Comparison of ENCODE assay signal across 8 cellular contexts in genomic region chr1:181189691-181190361, GRCh38.
DNase-seq lines count a peak whose midpoint lies in the region; TF ChIP-seq lines count a peak whose summit lies in the region.

No MANE protein-coding gene starts in this region.

- no peak overlapping the region for H3K27ac ChIP-seq in mesodermal cell (ENCODE audit: low read depth, low read length, severe bottlenecking)

- H3K4me3 ChIP-seq in HFF-Myc (replicated peaks; ENCODE audit: low read depth, low read length) (no peak overlapping the region), mesodermal cell (ENCODE audit: extremely low read depth, insufficient read depth, low read length, poor library complexity, severe bottlenecking) (peak overlapping the region; percentile 28)

- WGBS in mesodermal cell (ENCODE audit: insufficient coverage in 2 of 2), 2 experiments: 12 to 17% methylated on average over 24 to 36 of the region's 40 CpGs

- no peaks in the 10 kb centered on the region for H3K36me3 ChIP-seq in mesodermal cell (ENCODE audit: control insufficient read depth, insufficient read depth, low read length)

- H3K4me1 ChIP-seq in mesodermal cell (ENCODE audit: control insufficient read depth, insufficient read depth, low read length, poor library complexity, severe bottlenecking): no peaks in the 10 kb centered on the region

- peak; percentile 42 for DNase-seq in GDM1 (lab: John Stamatoyannopoulos, UW)
- no peak for DNase-seq in HFF-Myc (ENCODE audit: extremely low read depth, low read depth)
- peak; percentile 57 for DNase-seq in NCI-H345 treated with DMSO at 0.1 percent for 48 hours (lab: John Stamatoyannopoulos, UW; ENCODE audit: unreplicated experiment)
- DNase-seq in activated CD4-positive, alpha-beta T cell treated with anti-CD3 and anti-CD28 coated beads, Interleukin-2, amount 50 U/mL, for 48 hours: peak; percentile 77 to 80
- DNase-seq in effector CD8-positive, alpha-beta T cell (lab: John Stamatoyannopoulos, UW): peak; percentile 63
- peak; percentile 51 to 64 for DNase-seq in stimulated activated CD8-positive, alpha-beta memory T cell treated with anti-CD3 and anti-CD28 coated beads, Interleukin-15, amount 100 ng/mL, for 48 hours (ENCODE audit: low read depth in 2 of 2)
- DNase-seq in DMS114 treated with DMSO at 0.1 percent for 48 hours (lab: John Stamatoyannopoulos, UW; ENCODE audit: unreplicated experiment): no peak

- H3K9me3 ChIP-seq in mesodermal cell (ENCODE audit: control insufficient read depth, low read length): no peaks in the 10 kb centered on the region

- peak; percentile 97 for TF ChIP-seq CTCF in HFF-Myc (IDR thresholded peaks at IDR 0.05; ENCODE audit: low read depth, low read length, missing control alignments)

Comparison
In these comparisons a context has a peak if more than half of its experiments do, and no peak if none do; other contexts are left out.
1. DNase-seq: peak in GDM1 (single experiment), NCI-H345 treated with DMSO at 0.1 percent for 48 hours (single experiment), activated CD4-positive, alpha-beta T cell treated with anti-CD3 and anti-CD28 coated beads, Interleukin-2, amount 50 U/mL, for 48 hours (2 of 2), effector CD8-positive, alpha-beta T cell (single experiment) and stimulated activated CD8-positive, alpha-beta memory T cell treated with anti-CD3 and anti-CD28 coated beads, Interleukin-15, amount 100 ng/mL, for 48 hours (2 of 2); none in HFF-Myc (single experiment) and DMS114 treated with DMSO at 0.1 percent for 48 hours (single experiment).